Comparison of ENCODE assay signal across 13 cellular contexts in the genomic region with DNA sequence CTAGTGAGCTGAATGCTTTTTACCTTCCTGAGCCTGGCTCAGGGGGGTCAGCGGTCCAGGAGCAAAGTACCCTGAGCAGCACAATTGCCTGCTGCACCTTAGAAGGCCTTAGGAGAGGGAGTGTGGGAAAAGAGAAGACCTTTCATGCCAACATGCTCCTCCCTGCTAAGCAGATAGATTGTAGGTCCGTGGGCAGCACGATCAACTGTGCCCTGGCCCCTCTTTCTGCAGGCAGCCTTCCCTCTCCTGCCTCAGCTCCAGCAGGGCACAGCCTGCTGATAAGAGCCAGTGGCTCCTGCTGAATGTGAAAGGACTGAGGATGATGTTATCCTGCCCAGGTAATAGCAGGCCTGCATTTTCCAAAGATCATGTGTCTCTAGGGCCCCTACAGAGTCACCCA.
"Had no signal": no experiment of that assay in that cellular context is flagged by ENCODE, and none has a peak within 500 bp of the region (broad histone marks: within the 10 kb centered on the region; RNA-seq: fewer than 3 reads in every experiment).

No MANE protein-coding gene starts in this region.

- H3K9ac ChIP-seq: SK-N-SH had no signal

- ATAC-seq: activated naive CD4-positive, alpha-beta T cell treated with anti-CD3 and anti-CD28 coated beads, Interleukin-2, amount 50 U/mL, for 72 hours; foreskin keratinocyte; left lobe of liver; natural killer cell; stimulated activated naive CD8-positive, alpha-beta T cell treated with anti-CD3 and anti-CD28 coated beads, Interleukin-15, amount 100 ng/mL, for 72 hours; WTC11 had no signal

- FAIRE-seq: islet of Langerhans had no signal

- H3K27me3 ChIP-seq: tibial artery had no signal

- H3K9me3 ChIP-seq: SK-N-SH, tibial artery had no signal

- H3K4me3 ChIP-seq: tibial artery had no signal

- DNase-seq: activated CD4-positive, alpha-beta T cell treated with anti-CD3 and anti-CD28 coated beads for 48 hours; activated effector memory CD4-positive, alpha-beta T cell treated with Interleukin-2 at 50 U/mL for 16 hours; amniotic stem cell; foreskin keratinocyte; natural killer cell; SK-N-SH; stimulated activated CD4-positive, alpha-beta T cell treated with anti-CD3 and anti-CD28 coated beads, Interleukin-4, amount 100 ng/mL, for 24 hours; stimulated activated naive CD8-positive, alpha-beta T cell treated with anti-CD3 and anti-CD28 coated beads, Interleukin-15, amount 100 ng/mL, for 72 hours had no signal

- H3K36me3 ChIP-seq: tibial artery had no signal

- H3K4me2 ChIP-seq: SK-N-SH had no signal

- H3K27ac ChIP-seq: foreskin keratinocyte had no signal
